1 cellular context compared by ENCODE assay signal in the genomic region with DNA sequence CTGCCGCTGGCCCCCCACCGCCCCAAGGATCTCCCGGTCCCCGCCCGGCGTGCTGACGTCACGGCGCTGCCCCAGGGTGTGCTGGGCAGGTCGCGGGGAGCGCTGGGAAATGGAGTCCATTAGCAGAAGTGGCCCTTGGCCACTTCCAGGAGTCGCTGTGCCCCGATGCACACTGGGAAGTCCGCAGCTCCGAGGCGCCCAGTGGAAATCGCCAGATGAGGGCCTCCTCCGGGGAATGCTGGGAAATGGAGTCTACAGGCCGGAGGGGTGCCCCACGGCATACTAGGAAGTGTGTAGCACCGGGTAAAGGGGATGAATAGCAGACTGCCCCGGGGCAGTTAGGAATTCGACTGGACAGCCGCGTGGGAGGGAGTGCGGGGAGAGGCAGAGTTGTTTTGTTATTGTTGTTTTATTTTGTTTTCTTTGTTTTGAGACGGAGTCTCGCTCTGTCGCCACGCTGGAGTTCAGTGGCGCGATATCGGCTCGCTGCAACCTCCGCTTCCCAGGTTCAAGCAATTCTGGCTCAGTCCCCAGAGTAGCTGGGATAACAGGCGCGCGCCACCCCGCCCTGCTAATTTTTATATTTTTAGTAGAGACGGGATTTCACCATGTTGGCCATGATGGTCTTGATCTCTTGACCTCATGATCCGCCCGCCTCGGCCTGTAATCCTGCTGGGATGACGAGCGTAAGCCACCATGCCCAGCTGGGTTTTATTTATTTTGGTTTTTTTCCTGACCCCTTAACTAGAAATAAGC.
TF ChIP-seq lines count a peak whose summit lies in the region.

A gene (minus strand): TSS at position 2 of the 756 bp plus-strand sequence. CDS start 94 bp downstream, outside the sequence.

TF ChIP-seq in K562, 482 proteins besides CTCF, POLR2A, EP300 and RAD21 (continued from another document):
- TF ChIP-seq, protein P1, sequence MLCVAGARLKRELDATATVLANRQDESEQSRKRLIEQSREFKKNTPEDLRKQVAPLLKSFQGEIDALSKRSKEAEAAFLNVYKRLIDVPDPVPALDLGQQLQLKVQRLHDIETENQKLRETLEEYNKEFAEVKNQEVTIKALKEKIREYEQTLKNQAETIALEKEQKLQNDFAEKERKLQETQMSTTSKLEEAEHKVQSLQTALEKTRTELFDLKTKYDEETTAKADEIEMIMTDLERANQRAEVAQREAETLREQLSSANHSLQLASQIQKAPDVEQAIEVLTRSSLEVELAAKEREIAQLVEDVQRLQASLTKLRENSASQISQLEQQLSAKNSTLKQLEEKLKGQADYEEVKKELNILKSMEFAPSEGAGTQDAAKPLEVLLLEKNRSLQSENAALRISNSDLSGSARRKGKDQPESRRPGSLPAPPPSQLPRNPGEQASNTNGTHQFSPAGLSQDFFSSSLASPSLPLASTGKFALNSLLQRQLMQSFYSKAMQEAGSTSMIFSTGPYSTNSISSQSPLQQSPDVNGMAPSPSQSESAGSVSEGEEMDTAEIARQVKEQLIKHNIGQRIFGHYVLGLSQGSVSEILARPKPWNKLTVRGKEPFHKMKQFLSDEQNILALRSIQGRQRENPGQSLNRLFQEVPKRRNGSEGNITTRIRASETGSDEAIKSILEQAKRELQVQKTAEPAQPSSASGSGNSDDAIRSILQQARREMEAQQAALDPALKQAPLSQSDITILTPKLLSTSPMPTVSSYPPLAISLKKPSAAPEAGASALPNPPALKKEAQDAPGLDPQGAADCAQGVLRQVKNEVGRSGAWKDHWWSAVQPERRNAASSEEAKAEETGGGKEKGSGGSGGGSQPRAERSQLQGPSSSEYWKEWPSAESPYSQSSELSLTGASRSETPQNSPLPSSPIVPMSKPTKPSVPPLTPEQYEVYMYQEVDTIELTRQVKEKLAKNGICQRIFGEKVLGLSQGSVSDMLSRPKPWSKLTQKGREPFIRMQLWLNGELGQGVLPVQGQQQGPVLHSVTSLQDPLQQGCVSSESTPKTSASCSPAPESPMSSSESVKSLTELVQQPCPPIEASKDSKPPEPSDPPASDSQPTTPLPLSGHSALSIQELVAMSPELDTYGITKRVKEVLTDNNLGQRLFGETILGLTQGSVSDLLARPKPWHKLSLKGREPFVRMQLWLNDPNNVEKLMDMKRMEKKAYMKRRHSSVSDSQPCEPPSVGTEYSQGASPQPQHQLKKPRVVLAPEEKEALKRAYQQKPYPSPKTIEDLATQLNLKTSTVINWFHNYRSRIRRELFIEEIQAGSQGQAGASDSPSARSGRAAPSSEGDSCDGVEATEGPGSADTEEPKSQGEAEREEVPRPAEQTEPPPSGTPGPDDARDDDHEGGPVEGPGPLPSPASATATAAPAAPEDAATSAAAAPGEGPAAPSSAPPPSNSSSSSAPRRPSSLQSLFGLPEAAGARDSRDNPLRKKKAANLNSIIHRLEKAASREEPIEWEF (CRISPR knock-in tag; IDR thresholded peaks at IDR 0.05), result peak; percentile 38; the same call in 1 of the 2 replicates
- TF ChIP-seq ZFPM2 (CRISPR knock-in tag; IDR thresholded peaks at IDR 0.05) (no peak), BRCA1 (IDR thresholded peaks at IDR 0.05) (no peak), BRCA1 (CRISPR knock-in tag; IDR thresholded peaks at IDR 0.05) (no peak), SMAD1 (IDR thresholded peaks at IDR 0.05; ENCODE audit: low read depth, low read length, partially characterized antibody) (no peak), C11orf30 (IDR thresholded peaks at IDR 0.05; ENCODE audit: low read depth) (peak; percentile 36; the same call in 1 of the 2 replicates), GABPA (tag; conservative IDR thresholded peaks at IDR 0.05; ENCODE audit: low read depth) (peak; percentile 82), TCFL5 (CRISPR knock-in tag; conservative IDR thresholded peaks at IDR 0.05) (no peak), IFI16 (CRISPR knock-in tag; IDR thresholded peaks at IDR 0.05) (no peak), NUFIP1 (IDR thresholded peaks at IDR 0.05; ENCODE audit: partially characterized antibody) (no peak), BRD4 (IDR thresholded peaks at IDR 0.05) (no peak), KHSRP (IDR thresholded peaks at IDR 0.05) (no peak), KLF6 (CRISPR knock-in tag; IDR thresholded peaks at IDR 0.05; ENCODE audit: borderline replicate concordance) (no peak), JUN (IDR thresholded peaks at IDR 0.05; ENCODE audit: borderline replicate concordance, low read depth, low read length) (peak; percentile 37; the same call in 1 of the 2 replicates), JUN (CRISPR knock-in tag; IDR thresholded peaks at IDR 0.05; ENCODE audit: borderline replicate concordance) (no peak; the same call in 1 of the 2 replicates), SMAD3 (CRISPR knock-in tag; conservative IDR thresholded peaks at IDR 0.05) (0 out of 2 replicates have a peak, but pooled peaks have one; percentile 20), BDP1 (IDR thresholded peaks at IDR 0.05; ENCODE audit: insufficient read depth, insufficient read length) (no peak), TFAM (CRISPR knock-in tag; conservative IDR thresholded peaks at IDR 0.05) (no peak), CCAR2 (IDR thresholded peaks at IDR 0.05; ENCODE audit: low read depth, low read length) (no peak), GABPB2 (CRISPR knock-in tag; conservative IDR thresholded peaks at IDR 0.05) (no peak), ILK (tag; IDR thresholded peaks at IDR 0.05; ENCODE audit: borderline replicate concordance, low read depth) (no peak), TRIM24 (IDR thresholded peaks at IDR 0.05) (no peak), ZNF584 (CRISPR knock-in tag; IDR thresholded peaks at IDR 0.05; ENCODE audit: low read depth) (peak; percentile 83; the same call in 1 of the 2 replicates), ZNF780A (CRISPR knock-in tag; IDR thresholded peaks at IDR 0.05) (no peak), STAT5A (IDR thresholded peaks at IDR 0.05; ENCODE audit: borderline replicate concordance, low read length) (no peak), MXI1 (IDR thresholded peaks at IDR 0.05; ENCODE audit: low read depth, low read length) (no peak; the same call in 1 of the 2 replicates), NFXL1 (CRISPR knock-in tag; IDR thresholded peaks at IDR 0.05) (no peak), ZNF717 (CRISPR knock-in tag; IDR thresholded peaks at IDR 0.05) (no peak), ZNF282 (CRISPR knock-in tag; IDR thresholded peaks at IDR 0.05) (no peak), SUPT5H (IDR thresholded peaks at IDR 0.05) (peak; percentile 84), ZFP36 (IDR thresholded peaks at IDR 0.05; ENCODE audit: low read depth, low read length, partially characterized antibody) (peak; percentile 28)
- TF ChIP-seq, protein P2, sequence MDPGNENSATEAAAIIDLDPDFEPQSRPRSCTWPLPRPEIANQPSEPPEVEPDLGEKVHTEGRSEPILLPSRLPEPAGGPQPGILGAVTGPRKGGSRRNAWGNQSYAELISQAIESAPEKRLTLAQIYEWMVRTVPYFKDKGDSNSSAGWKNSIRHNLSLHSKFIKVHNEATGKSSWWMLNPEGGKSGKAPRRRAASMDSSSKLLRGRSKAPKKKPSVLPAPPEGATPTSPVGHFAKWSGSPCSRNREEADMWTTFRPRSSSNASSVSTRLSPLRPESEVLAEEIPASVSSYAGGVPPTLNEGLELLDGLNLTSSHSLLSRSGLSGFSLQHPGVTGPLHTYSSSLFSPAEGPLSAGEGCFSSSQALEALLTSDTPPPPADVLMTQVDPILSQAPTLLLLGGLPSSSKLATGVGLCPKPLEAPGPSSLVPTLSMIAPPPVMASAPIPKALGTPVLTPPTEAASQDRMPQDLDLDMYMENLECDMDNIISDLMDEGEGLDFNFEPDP (CRISPR knock-in tag; IDR thresholded peaks at IDR 0.05), result no peak
- TF ChIP-seq, protein P3, sequence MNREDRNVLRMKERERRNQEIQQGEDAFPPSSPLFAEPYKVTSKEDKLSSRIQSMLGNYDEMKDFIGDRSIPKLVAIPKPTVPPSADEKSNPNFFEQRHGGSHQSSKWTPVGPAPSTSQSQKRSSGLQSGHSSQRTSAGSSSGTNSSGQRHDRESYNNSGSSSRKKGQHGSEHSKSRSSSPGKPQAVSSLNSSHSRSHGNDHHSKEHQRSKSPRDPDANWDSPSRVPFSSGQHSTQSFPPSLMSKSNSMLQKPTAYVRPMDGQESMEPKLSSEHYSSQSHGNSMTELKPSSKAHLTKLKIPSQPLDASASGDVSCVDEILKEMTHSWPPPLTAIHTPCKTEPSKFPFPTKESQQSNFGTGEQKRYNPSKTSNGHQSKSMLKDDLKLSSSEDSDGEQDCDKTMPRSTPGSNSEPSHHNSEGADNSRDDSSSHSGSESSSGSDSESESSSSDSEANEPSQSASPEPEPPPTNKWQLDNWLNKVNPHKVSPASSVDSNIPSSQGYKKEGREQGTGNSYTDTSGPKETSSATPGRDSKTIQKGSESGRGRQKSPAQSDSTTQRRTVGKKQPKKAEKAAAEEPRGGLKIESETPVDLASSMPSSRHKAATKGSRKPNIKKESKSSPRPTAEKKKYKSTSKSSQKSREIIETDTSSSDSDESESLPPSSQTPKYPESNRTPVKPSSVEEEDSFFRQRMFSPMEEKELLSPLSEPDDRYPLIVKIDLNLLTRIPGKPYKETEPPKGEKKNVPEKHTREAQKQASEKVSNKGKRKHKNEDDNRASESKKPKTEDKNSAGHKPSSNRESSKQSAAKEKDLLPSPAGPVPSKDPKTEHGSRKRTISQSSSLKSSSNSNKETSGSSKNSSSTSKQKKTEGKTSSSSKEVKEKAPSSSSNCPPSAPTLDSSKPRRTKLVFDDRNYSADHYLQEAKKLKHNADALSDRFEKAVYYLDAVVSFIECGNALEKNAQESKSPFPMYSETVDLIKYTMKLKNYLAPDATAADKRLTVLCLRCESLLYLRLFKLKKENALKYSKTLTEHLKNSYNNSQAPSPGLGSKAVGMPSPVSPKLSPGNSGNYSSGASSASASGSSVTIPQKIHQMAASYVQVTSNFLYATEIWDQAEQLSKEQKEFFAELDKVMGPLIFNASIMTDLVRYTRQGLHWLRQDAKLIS (CRISPR knock-in tag; IDR thresholded peaks at IDR 0.05), result no peak
- TF ChIP-seq, protein P4, sequence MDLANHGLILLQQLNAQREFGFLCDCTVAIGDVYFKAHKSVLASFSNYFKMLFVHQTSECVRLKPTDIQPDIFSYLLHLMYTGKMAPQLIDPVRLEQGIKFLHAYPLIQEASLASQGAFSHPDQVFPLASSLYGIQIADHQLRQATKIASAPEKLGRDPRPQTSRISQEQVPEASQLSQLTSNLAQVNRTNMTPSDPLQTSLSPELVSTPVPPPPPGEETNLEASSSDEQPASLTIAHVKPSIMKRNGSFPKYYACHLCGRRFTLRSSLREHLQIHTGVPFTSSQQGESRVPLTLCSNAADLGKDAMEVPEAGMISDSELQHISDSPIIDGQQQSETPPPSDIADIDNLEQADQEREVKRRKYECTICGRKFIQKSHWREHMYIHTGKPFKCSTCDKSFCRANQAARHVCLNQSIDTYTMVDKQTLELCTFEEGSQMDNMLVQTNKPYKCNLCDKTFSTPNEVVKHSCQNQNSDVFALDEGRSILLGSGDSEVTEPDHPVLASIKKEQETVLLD (IDR thresholded peaks at IDR 0.05), result peak; percentile 95
- TF ChIP-seq, protein P5, sequence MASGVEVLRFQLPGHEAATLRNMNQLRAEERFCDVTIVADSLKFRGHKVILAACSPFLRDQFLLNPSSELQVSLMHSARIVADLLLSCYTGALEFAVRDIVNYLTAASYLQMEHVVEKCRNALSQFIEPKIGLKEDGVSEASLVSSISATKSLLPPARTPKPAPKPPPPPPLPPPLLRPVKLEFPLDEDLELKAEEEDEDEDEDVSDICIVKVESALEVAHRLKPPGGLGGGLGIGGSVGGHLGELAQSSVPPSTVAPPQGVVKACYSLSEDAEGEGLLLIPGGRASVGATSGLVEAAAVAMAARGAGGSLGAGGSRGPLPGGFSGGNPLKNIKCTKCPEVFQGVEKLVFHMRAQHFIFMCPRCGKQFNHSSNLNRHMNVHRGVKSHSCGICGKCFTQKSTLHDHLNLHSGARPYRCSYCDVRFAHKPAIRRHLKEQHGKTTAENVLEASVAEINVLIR (CRISPR knock-in tag; IDR thresholded peaks at IDR 0.05), result peak; percentile 86
- TF ChIP-seq, protein P6, sequence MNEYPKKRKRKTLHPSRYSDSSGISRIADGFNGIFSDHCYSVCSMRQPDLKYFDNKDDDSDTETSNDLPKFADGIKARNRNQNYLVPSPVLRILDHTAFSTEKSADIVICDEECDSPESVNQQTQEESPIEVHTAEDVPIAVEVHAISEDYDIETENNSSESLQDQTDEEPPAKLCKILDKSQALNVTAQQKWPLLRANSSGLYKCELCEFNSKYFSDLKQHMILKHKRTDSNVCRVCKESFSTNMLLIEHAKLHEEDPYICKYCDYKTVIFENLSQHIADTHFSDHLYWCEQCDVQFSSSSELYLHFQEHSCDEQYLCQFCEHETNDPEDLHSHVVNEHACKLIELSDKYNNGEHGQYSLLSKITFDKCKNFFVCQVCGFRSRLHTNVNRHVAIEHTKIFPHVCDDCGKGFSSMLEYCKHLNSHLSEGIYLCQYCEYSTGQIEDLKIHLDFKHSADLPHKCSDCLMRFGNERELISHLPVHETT (CRISPR knock-in tag; conservative IDR thresholded peaks at IDR 0.05 in 1 of 2, IDR thresholded peaks at IDR 0.05 in 1 of 2), result peak in 1 of 2 experiments; percentile 98; a peak in 2 of 4 replicates
- TF ChIP-seq, protein P7, sequence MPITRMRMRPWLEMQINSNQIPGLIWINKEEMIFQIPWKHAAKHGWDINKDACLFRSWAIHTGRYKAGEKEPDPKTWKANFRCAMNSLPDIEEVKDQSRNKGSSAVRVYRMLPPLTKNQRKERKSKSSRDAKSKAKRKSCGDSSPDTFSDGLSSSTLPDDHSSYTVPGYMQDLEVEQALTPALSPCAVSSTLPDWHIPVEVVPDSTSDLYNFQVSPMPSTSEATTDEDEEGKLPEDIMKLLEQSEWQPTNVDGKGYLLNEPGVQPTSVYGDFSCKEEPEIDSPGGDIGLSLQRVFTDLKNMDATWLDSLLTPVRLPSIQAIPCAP (CRISPR knock-in tag; IDR thresholded peaks at IDR 0.05; ENCODE audit: borderline replicate concordance), result no peak
- TF ChIP-seq, protein P8, sequence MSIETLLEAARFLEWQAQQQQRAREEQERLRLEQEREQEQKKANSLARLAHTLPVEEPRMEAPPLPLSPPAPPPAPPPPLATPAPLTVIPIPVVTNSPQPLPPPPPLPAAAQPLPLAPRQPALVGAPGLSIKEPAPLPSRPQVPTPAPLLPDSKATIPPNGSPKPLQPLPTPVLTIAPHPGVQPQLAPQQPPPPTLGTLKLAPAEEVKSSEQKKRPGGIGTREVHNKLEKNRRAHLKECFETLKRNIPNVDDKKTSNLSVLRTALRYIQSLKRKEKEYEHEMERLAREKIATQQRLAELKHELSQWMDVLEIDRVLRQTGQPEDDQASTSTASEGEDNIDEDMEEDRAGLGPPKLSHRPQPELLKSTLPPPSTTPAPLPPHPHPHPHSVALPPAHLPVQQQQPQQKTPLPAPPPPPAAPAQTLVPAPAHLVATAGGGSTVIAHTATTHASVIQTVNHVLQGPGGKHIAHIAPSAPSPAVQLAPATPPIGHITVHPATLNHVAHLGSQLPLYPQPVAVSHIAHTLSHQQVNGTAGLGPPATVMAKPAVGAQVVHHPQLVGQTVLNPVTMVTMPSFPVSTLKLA (conservative IDR thresholded peaks at IDR 0.05), result peak; percentile 49 to 61; a peak in 3 of 4 replicates
- TF ChIP-seq, protein P9, sequence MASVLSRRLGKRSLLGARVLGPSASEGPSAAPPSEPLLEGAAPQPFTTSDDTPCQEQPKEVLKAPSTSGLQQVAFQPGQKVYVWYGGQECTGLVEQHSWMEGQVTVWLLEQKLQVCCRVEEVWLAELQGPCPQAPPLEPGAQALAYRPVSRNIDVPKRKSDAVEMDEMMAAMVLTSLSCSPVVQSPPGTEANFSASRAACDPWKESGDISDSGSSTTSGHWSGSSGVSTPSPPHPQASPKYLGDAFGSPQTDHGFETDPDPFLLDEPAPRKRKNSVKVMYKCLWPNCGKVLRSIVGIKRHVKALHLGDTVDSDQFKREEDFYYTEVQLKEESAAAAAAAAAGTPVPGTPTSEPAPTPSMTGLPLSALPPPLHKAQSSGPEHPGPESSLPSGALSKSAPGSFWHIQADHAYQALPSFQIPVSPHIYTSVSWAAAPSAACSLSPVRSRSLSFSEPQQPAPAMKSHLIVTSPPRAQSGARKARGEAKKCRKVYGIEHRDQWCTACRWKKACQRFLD (CRISPR knock-in tag; IDR thresholded peaks at IDR 0.05), result peak; percentile 86
